19 cellular contexts compared by ENCODE assay signal in genomic region chr3:15306979-15307359, GRCh38. TPM values are rescaled to one million over a fixed set of nuclear protein-coding genes. Genes with fewer than 3 reads are reported as not detected.
DNase-seq lines count a peak whose midpoint lies in the region; ATAC-seq and TF ChIP-seq lines count a peak whose summit lies in the region.
"Had no signal": no experiment of that assay in that cellular context is flagged by ENCODE, and none has a peak within 500 bp of the region (broad histone marks: within the 10 kb centered on the region; RNA-seq: fewer than 3 reads in every experiment).

No MANE protein-coding gene starts in this region.

- H3K4me3 ChIP-seq in adrenal gland = no peak overlapping the region
- H3K4me3 ChIP-seq: SJSA1 had no signal

- no peaks in the 10 kb centered on the region for H3K79me2 ChIP-seq in H9 (ENCODE audit: insufficient read depth, low read length)

- no peak for ATAC-seq in naive B cell (ENCODE audit: low read depth in 2 of 2)
- ATAC-seq in stimulated activated naive B cell treated with anti-CD40 and anti-IgM and Interleukin-4, amounts not matched to agents 10 μg/mL and 1 μg/mL and 100 μg/mL, for 72 hours (replicated peaks) = no peak

- no peak for TF ChIP-seq CTCF in H9 (conservative IDR thresholded peaks at IDR 0.05)
- no peak for TF ChIP-seq CTCF in adrenal gland (IDR thresholded peaks at IDR 0.05)

- no peaks in the 10 kb centered on the region for H3K23me2 ChIP-seq in H9 (ENCODE audit: insufficient read length, low read depth, low read length, poor library complexity, severe bottlenecking)

- H3K4ac ChIP-seq in H9 (ENCODE audit: low read depth, low read length) = no peak overlapping the region

- H2BK12ac ChIP-seq in H9 (ENCODE audit: insufficient read length, low read depth, low read length) = no peak overlapping the region

- no peak overlapping the region for H2AFZ ChIP-seq in H9 (ENCODE audit: low read length)

- no peak overlapping the region for H3K27ac ChIP-seq in H9 (ENCODE audit: insufficient read length, low read depth, low read length)
- peak overlapping the region in 4 of 5 donors; percentile 42 to 92 (median 80) for H3K27ac ChIP-seq in adrenal gland
- H3K27ac ChIP-seq in substantia nigra (ENCODE audit: low read depth, low read length, poor library complexity, severe bottlenecking) = no peak overlapping the region
- H3K27ac ChIP-seq: RWPE1, SJSA1 had no signal

- intact Hi-C loops in adrenal gland (cut with DNase I) = no loop called here

- no peak overlapping the region for H3K9ac ChIP-seq in H9 (ENCODE audit: extremely low read depth, insufficient read length, low read length)

- no peaks in the 10 kb centered on the region for H3K27me3 Mint-ChIP-seq in H9 (ENCODE audit: low read depth)
- no peaks in the 10 kb centered on the region for H3K27me3 Mint-ChIP-seq in naive B cell
- no peaks in the 10 kb centered on the region for H3K27me3 Mint-ChIP-seq in stimulated activated naive B cell treated with anti-CD40 and anti-IgM and Interleukin-4, amounts not matched to agents 10 μg/mL and 1 μg/mL and 100 μg/mL, for 72 hours
- H3K27me3 Mint-ChIP-seq: CD4-positive, alpha-beta memory T cell had no signal

- H3K4me1 ChIP-seq in H9 (ENCODE audit: insufficient read depth, low read length) = peaks cover 9% of the 10 kb centered on the region; the same call in 1 of the 2 replicates
- H3K4me1 ChIP-seq in adrenal gland (replicated peaks in 1 of 2) = peaks cover 46 to 65% of the 10 kb centered on the region in 2 donors

- no peak overlapping the region for H3K4me2 ChIP-seq in H9 (ENCODE audit: insufficient read depth, insufficient read length, low read length)

- no peak overlapping the region for H3K23ac ChIP-seq in H9 (ENCODE audit: insufficient read length, low read depth, low read length)

- H2BK20ac ChIP-seq in H9 (ENCODE audit: low read depth, low read length, poor library complexity, severe bottlenecking) = no peak overlapping the region

- no peaks in the 10 kb centered on the region; a peak in 1 of 5 replicates for H3K9me3 Mint-ChIP-seq in H9
- H3K9me3 Mint-ChIP-seq in naive B cell = peaks cover 0 to 3% (median 0%) of the 10 kb centered on the region in 7 donors
- H3K9me3 Mint-ChIP-seq in stimulated activated naive B cell treated with anti-CD40 and anti-IgM and Interleukin-4, amounts not matched to agents 10 μg/mL and 1 μg/mL and 100 μg/mL, for 72 hours = no peaks in the 10 kb centered on the region
- H3K9me3 Mint-ChIP-seq: CD4-positive, alpha-beta memory T cell had no signal

- DNase-seq in H9 (no peak), adrenal gland (peak in 1 of 7 donors; percentile 50), naive B cell (no peak), SHP77 (lab: John Stamatoyannopoulos, UW) (no peak), NCI-H146 (lab: John Stamatoyannopoulos, UW) (no peak), substantia nigra (lab: John Stamatoyannopoulos, UW) (no peak), activated T-cell treated with anti-CD3 and anti-CD28 coated beads for 4 hours (no peak)
- no peak for DNase-seq in stimulated activated naive B cell treated with anti-CD40 and anti-IgM and Interleukin-4, amounts not matched to agents 10 μg/mL and 1 μg/mL and 100 μg/mL, for 72 hours
- DNase-seq: ACHN; CD4-positive, alpha-beta memory T cell; EL; H7; IMR-90; NCI-H1417; NCI-H2029 treated with DMSO at 0.1 percent for 48 hours; NCI-H2227 treated with DMSO at 0.1 percent for 48 hours; NCI-H526 treated with DMSO at 0.1 percent for 48 hours had no signal

- no peak overlapping the region for H2BK5ac ChIP-seq in H9 (ENCODE audit: insufficient read length, low read length)

- H3K36me3 Mint-ChIP-seq in H9 (ENCODE audit: insufficient read depth in 1 of 3, low read depth in 3 of 3) (peaks cover 0 to 13% (median 4%) of the 10 kb centered on the region in 3 experiments; a peak in 2 of 7 replicates), naive B cell (peaks cover 17 to 29% of the 10 kb centered on the region in 2 donors)
- H3K36me3 Mint-ChIP-seq in stimulated activated naive B cell treated with anti-CD40 and anti-IgM and Interleukin-4, amounts not matched to agents 10 μg/mL and 1 μg/mL and 100 μg/mL, for 72 hours = peaks cover 21 to 42% of the 10 kb centered on the region in 2 donors

- peaks cover 34 to 37% of the 10 kb centered on the region in 2 experiments for H3K4me1 Mint-ChIP-seq in H9
- peaks cover 46 to 88% (median 77%) of the 10 kb centered on the region in 3 donors for H3K4me1 Mint-ChIP-seq in naive B cell
- H3K4me1 Mint-ChIP-seq in stimulated activated naive B cell treated with anti-CD40 and anti-IgM and Interleukin-4, amounts not matched to agents 10 μg/mL and 1 μg/mL and 100 μg/mL, for 72 hours = peaks cover 45 to 88% of the 10 kb centered on the region in 2 donors

- no peaks in the 10 kb centered on the region for H3K9me3 ChIP-seq in H9 (ENCODE audit: control insufficient read depth, low read depth, low read length)
- no peaks in the 10 kb centered on the region for H3K9me3 ChIP-seq in adrenal gland (replicated peaks in 1 of 3)
- H3K9me3 ChIP-seq: SJSA1 had no signal

- H3K4me3 Mint-ChIP-seq in H9 (no peak overlapping the region), naive B cell (peak overlapping the region in 5 of 8 donors; percentile 47 to 90 (median 70))
- no peak overlapping the region for H3K4me3 Mint-ChIP-seq in stimulated activated naive B cell treated with anti-CD40 and anti-IgM and Interleukin-4, amounts not matched to agents 10 μg/mL and 1 μg/mL and 100 μg/mL, for 72 hours

- no peak overlapping the region for H2AK5ac ChIP-seq in H9 (ENCODE audit: insufficient read length, low read length)

- no peak overlapping the region for H3K18ac ChIP-seq in H9 (ENCODE audit: insufficient read length, low read depth, low read length)

- H4K5ac ChIP-seq in H9 (ENCODE audit: insufficient read length, low read depth, low read length) = no peak overlapping the region

- peaks cover 0 to 39% of the 10 kb centered on the region in 2 donors for H3K36me3 ChIP-seq in adrenal gland (replicated peaks in 1 of 2)
- H3K36me3 ChIP-seq: SJSA1 had no signal

- H3T11ph ChIP-seq in H9 (ENCODE audit: low read length) = no peak overlapping the region

- WGBS in H9 (ENCODE audit: extremely low coverage, insufficient read length, low lambda C conversion rate) = no CpG with 5 or more reads among the region's 5 CpGs
- 84 to 94% (median 91%) methylated on average over 5 of the region's 5 CpGs for WGBS in adrenal gland, 4 donors

- TF ChIP-seq POLR2A in adrenal gland (IDR thresholded peaks at IDR 0.05) = no peak

- H2BK120ac ChIP-seq in H9 (ENCODE audit: low read depth, low read length, poor library complexity, severe bottlenecking) = no peak overlapping the region

- H3K27me3 ChIP-seq in H9 (ENCODE audit: insufficient read depth, low read length) = no peaks in the 10 kb centered on the region
- H3K27me3 ChIP-seq in adrenal gland = no peaks in the 10 kb centered on the region
- H3K27me3 ChIP-seq: SJSA1 had no signal

- H3K14ac ChIP-seq in H9 (ENCODE audit: insufficient read depth, low read length) = no peak overlapping the region

- H3K27ac Mint-ChIP-seq in H9 (peak overlapping the region in 2 of 3 experiments; percentile 31 to 50; a peak in 3 of 7 replicates), naive B cell (peak overlapping the region; percentile 77 to 98 (median 96))
- H3K27ac Mint-ChIP-seq in stimulated activated naive B cell treated with anti-CD40 and anti-IgM and Interleukin-4, amounts not matched to agents 10 μg/mL and 1 μg/mL and 100 μg/mL, for 72 hours = peak overlapping the region; percentile 84

- no peak overlapping the region for H3K56ac ChIP-seq in H9 (ENCODE audit: insufficient read length, low read depth, low read length)

- no peak overlapping the region for H4K8ac ChIP-seq in H9 (replicated peaks; ENCODE audit: insufficient read length, low read depth, low read length)

- H3K79me1 ChIP-seq in H9 (ENCODE audit: insufficient read depth, low read depth, low read length, poor library complexity, severe bottlenecking) = no peaks in the 10 kb centered on the region

- no peaks in the 10 kb centered on the region for H4K20me1 ChIP-seq in H9 (ENCODE audit: control insufficient read depth, insufficient read depth, insufficient read length)

- H4K91ac ChIP-seq in H9 (ENCODE audit: insufficient read length, low read depth, low read length) = no peak overlapping the region

- no peak overlapping the region for H2BK15ac ChIP-seq in H9 (ENCODE audit: low read depth, low read length)

RNA-seq across cellular contexts. Expression of gene SH3BP5, which starts 25.4 kb away (rescaled TPM):
- 5.5 and 6.8 TPM in 2 replicates for total RNA-seq in H9 (2021)
- total RNA-seq in adrenal gland = 100 to 1,000 TPM; 134 to 830 (median 180) TPM
- 1,000 to 10,000 TPM in 1 of 3 donors, 100 to 1,000 TPM in 2; 119 to 1,158 (median 135) TPM for polyA plus RNA-seq in adrenal gland
- polyA plus RNA-seq in naive B cell (ENCODE audit: low read depth in 6 of 6) = 100 to 1,000 TPM in 5 of 6 donors, 10 to 100 TPM in 1; 71.3 to 177 (median 131) TPM

Comparison
In these comparisons a context has a peak if more than half of its experiments do, and no peak if none do; other contexts are left out.
1. H3K27ac ChIP-seq: peak in adrenal gland (4 of 5); none in H9 (single experiment) and substantia nigra (single experiment).
2. H3K27ac Mint-ChIP-seq: peak in every context shown above with its lines; median percentile 96 in naive B cell; 84 in stimulated activated naive B cell treated with anti-CD40 and anti-IgM and Interleukin-4, amounts not matched to agents 10 μg/mL and 1 μg/mL and 100 μg/mL, for 72 hours; 40 in H9.
3. H3K4me3 Mint-ChIP-seq: peak in naive B cell (5 of 8); none in H9 (0 of 2) and stimulated activated naive B cell treated with anti-CD40 and anti-IgM and Interleukin-4, amounts not matched to agents 10 μg/mL and 1 μg/mL and 100 μg/mL, for 72 hours (0 of 2).
4. RNA of gene SH3BP5, which starts 25.4 kb away (total RNA-seq): 134 to 830 TPM in adrenal gland; 5.5 to 6.8 TPM in H9; every median in the first group is over 10 times any median in the second.